ENCODE assay signal across 12 cellular contexts in the genomic region with DNA sequence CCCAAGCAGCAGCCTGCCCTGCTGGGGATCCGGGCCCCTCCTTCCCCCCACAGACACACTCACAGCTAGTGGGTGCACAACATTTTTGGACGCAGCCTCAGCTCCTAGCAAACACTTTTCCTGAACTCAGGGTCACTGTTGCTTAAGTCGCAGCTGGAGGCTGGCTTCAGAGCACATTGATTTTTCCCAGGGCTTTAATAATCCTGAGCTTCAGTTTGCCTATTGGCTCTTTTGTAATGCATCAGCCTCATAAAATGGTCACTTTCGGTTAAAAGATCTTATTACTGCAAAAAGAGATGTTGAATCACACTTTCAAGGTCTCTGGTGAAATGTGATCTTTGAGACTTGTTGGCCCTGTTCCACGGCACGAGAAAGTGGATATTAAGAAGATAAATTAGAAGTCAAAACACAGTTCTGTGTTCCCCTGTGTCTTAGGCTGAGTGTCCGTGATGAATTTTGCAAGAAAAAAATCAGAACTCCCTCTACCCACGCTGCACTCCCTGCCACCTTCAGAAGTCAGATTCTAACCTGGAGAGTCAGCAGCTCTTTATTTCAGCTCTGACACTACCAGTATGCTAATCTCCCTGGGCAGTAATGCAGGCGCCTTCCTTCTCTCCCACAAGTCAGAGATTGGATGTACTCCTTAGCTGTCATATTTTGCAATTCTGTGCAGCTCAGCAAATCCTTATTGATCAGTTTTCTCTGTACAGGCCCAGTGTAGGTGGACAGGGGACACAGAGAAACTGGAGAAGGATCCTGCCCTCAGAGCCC.
A peak's percentile ranks its signal among the peaks of the same experiment; 100 is the strongest.
DNase-seq lines count a peak whose midpoint lies in the region; TF ChIP-seq lines count a peak whose summit lies in the region.
"Had no signal": no experiment of that assay in that cellular context is flagged by ENCODE, and none has a peak within 500 bp of the region (broad histone marks: within the 10 kb centered on the region; RNA-seq: fewer than 3 reads in every experiment).

No MANE protein-coding gene starts in this region.

- no peak overlapping the region for H3K27ac Mint-ChIP-seq in T-helper 2 cell treated with Interferon-gamma antibody and Interleukin-4, amounts not matched to agents 5 μg/mL and 100 μg/mL, for 36 hours
- H3K27ac Mint-ChIP-seq: activated naive CD8-positive, alpha-beta T cell treated with anti-CD3 and anti-CD28 coated beads, Interleukin-2, amount 50 U/mL, for 24 hours; immature natural killer cell had no signal

- H3K4me1 Mint-ChIP-seq in T-helper 2 cell treated with Interferon-gamma antibody and Interleukin-4, amounts not matched to agents 5 μg/mL and 100 μg/mL, for 36 hours (ENCODE audit: low read depth): peaks cover 5% of the 10 kb centered on the region

- no peak for TF ChIP-seq CTCF in testis (IDR thresholded peaks at IDR 0.05)

- H3K27me3 ChIP-seq in adipocyte (replicated peaks; ENCODE audit: control insufficient read depth, insufficient read depth, low read length): no peaks in the 10 kb centered on the region
- H3K27me3 ChIP-seq in testis: no peaks in the 10 kb centered on the region
- H3K27me3 ChIP-seq: tibial artery had no signal

- TF ChIP-seq POLR2A in testis (IDR thresholded peaks at IDR 0.05): no peak

- H3K4me3 ChIP-seq in adipocyte (ENCODE audit: low read length): peak overlapping the region; percentile 57
- no peak overlapping the region for H3K4me3 ChIP-seq in testis
- H3K4me3 ChIP-seq: tibial artery had no signal

- no peak overlapping the region for H3K27ac ChIP-seq in testis
- H3K27ac ChIP-seq: tibial artery had no signal

- H3K9me3 Mint-ChIP-seq in T-helper 2 cell treated with Interferon-gamma antibody and Interleukin-4, amounts not matched to agents 5 μg/mL and 100 μg/mL, for 36 hours: no peaks in the 10 kb centered on the region
- H3K9me3 Mint-ChIP-seq: activated naive CD8-positive, alpha-beta T cell treated with anti-CD3 and anti-CD28 coated beads, Interleukin-2, amount 50 U/mL, for 24 hours; immature natural killer cell had no signal

- no peak overlapping the region for H3K4me3 Mint-ChIP-seq in T-helper 2 cell treated with Interferon-gamma antibody and Interleukin-4, amounts not matched to agents 5 μg/mL and 100 μg/mL, for 36 hours
- H3K4me3 Mint-ChIP-seq: activated naive CD8-positive, alpha-beta T cell treated with anti-CD3 and anti-CD28 coated beads, Interleukin-2, amount 50 U/mL, for 24 hours; immature natural killer cell had no signal

- no peaks in the 10 kb centered on the region for H3K36me3 Mint-ChIP-seq in T-helper 2 cell treated with Interferon-gamma antibody and Interleukin-4, amounts not matched to agents 5 μg/mL and 100 μg/mL, for 36 hours (ENCODE audit: low read depth)

- intact Hi-C loops in testis (cut with DNase I; ENCODE audit: low total_unique reads): no loop called here

- H3K36me3 ChIP-seq in adipocyte (ENCODE audit: control insufficient read depth, insufficient read depth, low read length, severe bottlenecking) (no peaks in the 10 kb centered on the region), testis (ENCODE audit: low read depth, missing control alignments) (no peaks in the 10 kb centered on the region)
- H3K36me3 ChIP-seq: tibial artery had no signal

- WGBS in testis, 2 donors: 28 to 42% methylated on average over 9 of the region's 9 CpGs

- DNase-seq in H4 (ENCODE audit: low spot score): peak; percentile 34
- DNase-seq in adipocyte (ENCODE audit: low read depth): peak; percentile 35
- DNase-seq in left kidney (ENCODE audit: low read depth, low spot score): peak; percentile 32
- DNase-seq in testis: peak; percentile 57
- DNase-seq in T-helper 2 cell treated with Interferon-gamma antibody and Interleukin-4, amounts not matched to agents 5 μg/mL and 100 μg/mL, for 36 hours (ENCODE audit: low spot score): no peak
- no peak for DNase-seq in NCI-H2227 (lab: John Stamatoyannopoulos, UW; ENCODE audit: unreplicated experiment)
- no peak for DNase-seq in midbrain (lab: John Stamatoyannopoulos, UW)
- DNase-seq: activated CD8-positive, alpha-beta memory T cell treated with anti-CD3 and anti-CD28 coated beads for 24 hours; activated naive CD8-positive, alpha-beta T cell treated with anti-CD3 and anti-CD28 coated beads, Interleukin-2, amount 50 U/mL, for 24 hours; DMS 273 treated with DMSO at 0.1 percent for 48 hours; immature natural killer cell had no signal

- H3K4me1 ChIP-seq in adipocyte (ENCODE audit: control insufficient read depth, insufficient read depth, low read length) (peaks cover 51% of the 10 kb centered on the region), testis (no peaks in the 10 kb centered on the region)
- H3K4me1 ChIP-seq: tibial artery had no signal

- peak overlapping the region; percentile 85 for H3K9ac ChIP-seq in adipocyte (ENCODE audit: low read length)

- peaks cover 5% of the 10 kb centered on the region for H3K27me3 Mint-ChIP-seq in T-helper 2 cell treated with Interferon-gamma antibody and Interleukin-4, amounts not matched to agents 5 μg/mL and 100 μg/mL, for 36 hours (ENCODE audit: low read depth)

- H3K9me3 ChIP-seq in adipocyte (ENCODE audit: control insufficient read depth, low read length): no peaks in the 10 kb centered on the region
- H3K9me3 ChIP-seq in testis: no peaks in the 10 kb centered on the region
- H3K9me3 ChIP-seq: tibial artery had no signal

Comparison
In these comparisons a context has a peak if more than half of its experiments do, and no peak if none do; other contexts are left out.
1. DNase-seq: peak in H4 (single experiment), adipocyte (single experiment), left kidney (single experiment) and testis (single experiment); none in T-helper 2 cell treated with Interferon-gamma antibody and Interleukin-4, amounts not matched to agents 5 μg/mL and 100 μg/mL, for 36 hours (single experiment), NCI-H2227 (single experiment) and midbrain (single experiment).